In the genomic region with DNA sequence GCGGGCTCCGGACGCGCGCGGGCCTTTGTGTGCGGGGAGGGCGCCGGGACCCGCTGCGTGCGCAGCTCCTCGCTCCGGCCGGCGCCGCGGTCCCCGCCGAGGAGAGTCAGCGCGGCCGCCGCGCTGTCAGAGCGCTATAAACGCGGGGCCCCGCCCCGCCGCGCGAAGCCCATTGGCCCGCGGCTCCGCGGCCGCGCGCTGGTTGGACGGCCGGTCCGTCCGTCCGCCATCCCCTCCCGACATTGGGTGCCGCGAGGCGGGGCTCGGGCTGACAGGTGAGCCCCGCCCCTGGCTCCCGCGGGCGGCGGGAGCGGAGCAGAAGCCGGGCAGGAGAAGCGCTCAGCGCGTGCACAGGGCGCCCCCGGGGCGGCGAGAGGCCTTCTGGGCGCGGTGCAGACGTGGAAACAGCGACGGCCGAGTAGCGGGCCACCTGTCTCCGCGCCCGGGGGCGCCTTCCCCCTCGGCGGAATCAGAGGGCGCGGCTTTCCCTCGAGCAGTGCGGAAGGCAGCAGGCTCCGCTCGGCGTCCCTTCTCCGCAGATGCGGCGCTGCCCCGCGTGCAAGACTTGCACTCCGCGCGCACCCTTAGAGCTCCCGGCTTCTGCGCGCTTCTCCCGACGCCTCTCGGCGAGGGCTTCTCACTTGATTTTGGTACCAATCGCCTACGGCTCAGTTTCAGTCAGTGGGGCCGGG, we compare ENCODE assay signal across 8 cellular contexts. TPM values are rescaled to one million over a fixed set of nuclear protein-coding genes. Genes with fewer than 3 reads are reported as not detected.
DNase-seq lines count a peak whose midpoint lies in the region; ATAC-seq and TF ChIP-seq lines count a peak whose summit lies in the region.

A gene with protein sequence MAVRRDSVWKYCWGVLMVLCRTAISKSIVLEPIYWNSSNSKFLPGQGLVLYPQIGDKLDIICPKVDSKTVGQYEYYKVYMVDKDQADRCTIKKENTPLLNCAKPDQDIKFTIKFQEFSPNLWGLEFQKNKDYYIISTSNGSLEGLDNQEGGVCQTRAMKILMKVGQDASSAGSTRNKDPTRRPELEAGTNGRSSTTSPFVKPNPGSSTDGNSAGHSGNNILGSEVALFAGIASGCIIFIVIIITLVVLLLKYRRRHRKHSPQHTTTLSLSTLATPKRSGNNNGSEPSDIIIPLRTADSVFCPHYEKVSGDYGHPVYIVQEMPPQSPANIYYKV (minus strand): TSS at position 111 of the 692 bp plus-strand sequence. CDS start 698 bp downstream, outside the sequence.

- TF ChIP-seq CTCF in VCaP (conservative IDR thresholded peaks at IDR 0.05) = no peak

- H3K36me3 ChIP-seq in iPS-20b (ENCODE audit: insufficient read depth, low read depth, low read length) (peaks cover 5% of the 10 kb centered on the region), skeletal muscle tissue (ENCODE audit: control insufficient read depth in 3 of 3, insufficient read depth in 3 of 3, low read length in 3 of 3) (peaks cover 0 to 2% (median 0%) of the 10 kb centered on the region in 3 donors)

- H3K9me3 ChIP-seq in iPS-20b (ENCODE audit: insufficient read depth, low read depth, low read length) = no peaks in the 10 kb centered on the region
- no peaks in the 10 kb centered on the region for H3K9me3 ChIP-seq in skeletal muscle tissue (ENCODE audit: control insufficient read depth in 3 of 3, low read length in 3 of 3)

- ATAC-seq in GM18511 (IDR thresholded peaks at IDR 0.05; ENCODE audit: unreplicated experiment) = peak; percentile 93
- ATAC-seq in HG02981 (IDR thresholded peaks at IDR 0.05; ENCODE audit: unreplicated experiment) = peak; percentile 95

- DNase-seq in 8988T (peak; percentile 95), NCI-H2029 treated with DMSO at 0.1 percent for 48 hours (lab: John Stamatoyannopoulos, UW) (peak; percentile 42), T47D (ENCODE audit: low read depth in 1 of 2, low spot score in 1 of 2) (peak; percentile 94 to 96)

- H3K4me1 ChIP-seq in iPS-20b (ENCODE audit: insufficient read depth, low read length) = peaks cover 20% of the 10 kb centered on the region
- H3K4me1 ChIP-seq in skeletal muscle tissue (ENCODE audit: control insufficient read depth in 3 of 3, insufficient read depth in 3 of 3, low read length in 3 of 3) = peaks cover 17 to 22% (median 22%) of the 10 kb centered on the region in 3 donors

- H3K27ac ChIP-seq in VCaP (peak within 1 kb of the TSS; percentile 91), iPS-20b (ENCODE audit: low read length) (no peak within 1 kb of the TSS), skeletal muscle tissue (ENCODE audit: low read depth, low read length) (peak within 1 kb of the TSS; percentile 65)

- H3K9ac ChIP-seq in iPS-20b (ENCODE audit: low read depth, low read length) = peak within 1 kb of the TSS; percentile 68; the same call in 1 of the 2 replicates
- peak within 1 kb of the TSS; percentile 61 to 81 (median 70) for H3K9ac ChIP-seq in skeletal muscle tissue (ENCODE audit: low read depth in 1 of 3, low read length in 3 of 3)

- in situ Hi-C loops in T47D (cut with HindIII; ENCODE audit: low pct_unique_long_range_greater_than_20kb, low sequenced_read_pairs) = no loop called here

- H3K27me3 ChIP-seq in iPS-20b (ENCODE audit: insufficient read depth, low read length) (peaks cover 37% of the 10 kb centered on the region), skeletal muscle tissue (ENCODE audit: control insufficient read depth in 3 of 3, insufficient read depth in 3 of 3, low read length in 3 of 3) (no peaks in the 10 kb centered on the region)

- H3K4me3 ChIP-seq in iPS-20b (ENCODE audit: low read length) = peak within 1 kb of the TSS; percentile 75
- peak within 1 kb of the TSS; percentile 83 to 84 (median 83) for H3K4me3 ChIP-seq in skeletal muscle tissue (ENCODE audit: low read length in 3 of 3)

RNA-seq across cellular contexts. Expression of the gene that starts here (rescaled TPM):
- 14.6 TPM for total RNA-seq in skeletal muscle tissue

Comparison
In these comparisons a context has a peak if more than half of its experiments do, and no peak if none do; other contexts are left out.
1. DNase-seq: peak in every context shown above with its lines; median percentile 95 in 8988T; 95 in T47D; 42 in NCI-H2029 treated with DMSO at 0.1 percent for 48 hours.